ENCODE assay signal across 1 cellular context in genomic region chr6:118281291-118281690, GRCh38.
TF ChIP-seq lines count a peak whose summit lies in the region.

No MANE protein-coding gene starts in this region.

TF ChIP-seq in H1, 55 proteins besides CTCF, POLR2A, EP300 and RAD21:
- TF ChIP-seq CHD7 (IDR thresholded peaks at IDR 0.05; ENCODE audit: insufficient replicate concordance, low read length): no peak
- TF ChIP-seq NRF1 (IDR thresholded peaks at IDR 0.05; ENCODE audit: low read depth, low read length): no peak
- TF ChIP-seq YY1 (IDR thresholded peaks at IDR 0.05; ENCODE audit: low read depth, low read length): no peak
- no peak for TF ChIP-seq CREB1 (IDR thresholded peaks at IDR 0.05)
- TF ChIP-seq CEBPB (IDR thresholded peaks at IDR 0.05; ENCODE audit: low read depth, low read length): no peak
- no peak for TF ChIP-seq NANOG (IDR thresholded peaks at IDR 0.05; ENCODE audit: insufficient read depth, low read depth, low read length, poor library complexity, severe bottlenecking)
- TF ChIP-seq PHF8 (conservative IDR thresholded peaks at IDR 0.05; ENCODE audit: low read depth, low read length): no peak
